ENCODE assay signal across 1 cellular context in genomic region chr21:38400195-38400695, GRCh38.
A peak's percentile ranks its signal among the peaks of the same experiment; 100 is the strongest.
TF ChIP-seq lines count a peak whose summit lies in the region.

No MANE protein-coding gene starts in this region.

TF ChIP-seq in WTC11, 78 proteins besides CTCF, POLR2A, EP300 and RAD21 (continued from another document):
- TF ChIP-seq STAT6 (CRISPR knock-in tag; conservative IDR thresholded peaks at IDR 0.05; ENCODE audit: low read depth) (no peak), USF1 (CRISPR knock-in tag; IDR thresholded peaks at IDR 0.05) (no peak), USF2 (CRISPR knock-in tag; IDR thresholded peaks at IDR 0.05) (peak; percentile 53)
